1 cellular context compared by ENCODE assay signal in genomic region chr3:14145670-14146380, GRCh38.
TF ChIP-seq lines count a peak whose summit lies in the region.

No MANE protein-coding gene starts in this region.

TF ChIP-seq in H1, 55 proteins besides CTCF, POLR2A, EP300 and RAD21:
- no peak for TF ChIP-seq EZH2 (IDR thresholded peaks at IDR 0.05; ENCODE audit: low read depth, low read length, severe bottlenecking)
- no peak for TF ChIP-seq TAF7 (optimal IDR thresholded peaks at IDR 0.05; ENCODE audit: borderline replicate concordance, low read depth, low read length)
- TF ChIP-seq POU5F1 (IDR thresholded peaks at IDR 0.05; ENCODE audit: low read depth, low read length) = no peak
- no peak for TF ChIP-seq GABPA (IDR thresholded peaks at IDR 0.05; ENCODE audit: borderline replicate concordance, insufficient read depth, low read length)
